Comparison of ENCODE assay signal across 8 cellular contexts in the genomic region with DNA sequence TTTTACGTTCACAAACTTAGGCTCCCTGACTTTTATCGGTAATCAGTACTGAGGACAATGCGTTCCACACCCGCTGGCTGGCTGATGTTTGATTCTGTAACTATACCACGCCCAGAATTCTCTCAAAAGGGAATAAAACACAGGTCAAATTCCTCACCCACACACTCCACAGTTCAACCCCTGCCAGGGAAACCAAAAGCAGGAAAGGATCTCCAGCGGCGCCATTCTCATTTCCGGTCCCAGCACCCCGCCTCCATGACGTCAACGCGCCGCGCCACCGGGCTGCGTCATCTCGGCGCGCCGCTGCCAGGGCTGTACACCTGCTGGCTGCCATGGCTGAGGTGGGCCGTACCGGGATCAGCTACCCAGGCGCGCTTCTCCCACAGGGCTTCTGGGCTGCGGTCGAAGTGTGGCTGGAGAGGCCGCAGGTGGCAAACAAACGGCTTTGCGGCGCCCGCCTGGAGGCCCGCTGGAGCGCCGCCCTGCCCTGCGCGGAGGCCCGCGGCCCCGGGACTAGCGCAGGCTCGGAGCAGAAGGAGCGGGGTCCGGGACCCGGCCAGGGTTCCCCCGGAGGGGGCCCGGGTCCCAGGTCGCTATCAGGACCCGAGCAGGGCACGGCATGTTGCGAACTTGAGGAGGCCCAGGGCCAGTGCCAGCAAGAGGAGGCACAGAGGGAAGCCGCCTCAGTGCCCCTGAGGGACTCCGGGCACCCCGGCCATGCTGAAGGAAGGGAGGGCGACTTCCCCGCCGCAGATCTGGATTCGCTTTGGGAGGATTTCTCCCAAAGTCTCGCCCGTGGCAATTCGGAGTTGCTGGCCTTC. TPM values are rescaled to one million over a fixed set of nuclear protein-coding genes. Genes with fewer than 3 reads are reported as not detected.
DNase-seq lines count a peak whose midpoint lies in the region; ATAC-seq and TF ChIP-seq lines count a peak whose summit lies in the region.

A gene (minus strand): TSS at position 233 of the 821 bp plus-strand sequence. CDS start 24,202 bp downstream, outside the sequence.
A gene with protein sequence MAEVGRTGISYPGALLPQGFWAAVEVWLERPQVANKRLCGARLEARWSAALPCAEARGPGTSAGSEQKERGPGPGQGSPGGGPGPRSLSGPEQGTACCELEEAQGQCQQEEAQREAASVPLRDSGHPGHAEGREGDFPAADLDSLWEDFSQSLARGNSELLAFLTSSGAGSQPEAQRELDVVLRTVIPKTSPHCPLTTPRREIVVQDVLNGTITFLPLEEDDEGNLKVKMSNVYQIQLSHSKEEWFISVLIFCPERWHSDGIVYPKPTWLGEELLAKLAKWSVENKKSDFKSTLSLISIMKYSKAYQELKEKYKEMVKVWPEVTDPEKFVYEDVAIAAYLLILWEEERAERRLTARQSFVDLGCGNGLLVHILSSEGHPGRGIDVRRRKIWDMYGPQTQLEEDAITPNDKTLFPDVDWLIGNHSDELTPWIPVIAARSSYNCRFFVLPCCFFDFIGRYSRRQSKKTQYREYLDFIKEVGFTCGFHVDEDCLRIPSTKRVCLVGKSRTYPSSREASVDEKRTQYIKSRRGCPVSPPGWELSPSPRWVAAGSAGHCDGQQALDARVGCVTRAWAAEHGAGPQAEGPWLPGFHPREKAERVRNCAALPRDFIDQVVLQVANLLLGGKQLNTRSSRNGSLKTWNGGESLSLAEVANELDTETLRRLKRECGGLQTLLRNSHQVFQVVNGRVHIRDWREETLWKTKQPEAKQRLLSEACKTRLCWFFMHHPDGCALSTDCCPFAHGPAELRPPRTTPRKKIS (plus strand): TSS at position 287 of the 821 bp plus-strand sequence. CDS start 46 bp downstream, at position 333.

- peaks cover 5% of the 10 kb centered on the region; the same call in 1 of the 2 replicates for H3K4me1 ChIP-seq in SJCRH30

- TF ChIP-seq CTCF in neural cell (IDR thresholded peaks at IDR 0.05; ENCODE audit: poor library complexity, severe bottlenecking): no peak

- DNase-seq in G401 (ENCODE audit: low spot score) (peak; percentile 89), H7 (peak; percentile 96), MG63 (peak; percentile 82), SJCRH30 (peak; percentile 89 to 95), activated gamma-delta T cell treated with Interleukin-2 at 50 U/mL for 16 hours (peak; percentile 93), fibroblast of the conjunctiva (ENCODE audit: low read depth) (peak; percentile 77)
- peak; percentile 95 to 97 for DNase-seq in stimulated activated naive CD8-positive, alpha-beta T cell treated with anti-CD3 and anti-CD28 coated beads, Interleukin-15, amount 100 ng/mL, for 72 hours

- H3K9ac ChIP-seq in neural cell (ENCODE audit: low read length): peak within 1 kb of the TSS; percentile 75

- no peaks in the 10 kb centered on the region for H3K9me3 Mint-ChIP-seq in stimulated activated naive CD8-positive, alpha-beta T cell treated with anti-CD3 and anti-CD28 coated beads, Interleukin-15, amount 100 ng/mL, for 72 hours

- peak; percentile 63 for TF ChIP-seq EP300 in neural cell (conservative IDR thresholded peaks at IDR 0.05; ENCODE audit: poor library complexity, severe bottlenecking)

- H3K4me3 ChIP-seq in H7 (ENCODE audit: insufficient read depth, low read depth, low read length) (peak within 1 kb of the TSS; percentile 90), MG63 (peak within 1 kb of the TSS; percentile 62), SJCRH30 (peak within 1 kb of the TSS; percentile 86), neural cell (ENCODE audit: low read length) (peak within 1 kb of the TSS; percentile 99)

- H3K9me3 ChIP-seq in MG63: no peaks in the 10 kb centered on the region
- no peaks in the 10 kb centered on the region for H3K9me3 ChIP-seq in SJCRH30 (replicated peaks)
- no peaks in the 10 kb centered on the region for H3K9me3 ChIP-seq in neural cell (ENCODE audit: low read length)

- no peaks in the 10 kb centered on the region for H4K20me1 ChIP-seq in neural cell (ENCODE audit: insufficient read depth)

- peaks cover 87% of the 10 kb centered on the region for H3K4me1 Mint-ChIP-seq in stimulated activated naive CD8-positive, alpha-beta T cell treated with anti-CD3 and anti-CD28 coated beads, Interleukin-15, amount 100 ng/mL, for 72 hours

- H3K4me3 Mint-ChIP-seq in stimulated activated naive CD8-positive, alpha-beta T cell treated with anti-CD3 and anti-CD28 coated beads, Interleukin-15, amount 100 ng/mL, for 72 hours: peak within 1 kb of the TSS; percentile 91 to 99

- no peaks in the 10 kb centered on the region for H3K36me3 ChIP-seq in H7 (replicated peaks; ENCODE audit: control insufficient read depth, insufficient read depth, low read length)
- H3K36me3 ChIP-seq in MG63: no peaks in the 10 kb centered on the region
- H3K36me3 ChIP-seq in SJCRH30: no peaks in the 10 kb centered on the region
- no peaks in the 10 kb centered on the region for H3K36me3 ChIP-seq in neural cell (ENCODE audit: insufficient read depth, low read length)

- H3K4me2 ChIP-seq in neural cell (ENCODE audit: low read length): peak within 1 kb of the TSS; percentile 89

- in situ Hi-C loops in G401 (cut with HindIII; ENCODE audit: low sequenced_read_pairs): no loop called here

- peak; percentile 96 for ATAC-seq in stimulated activated naive CD8-positive, alpha-beta T cell treated with anti-CD3 and anti-CD28 coated beads, Interleukin-15, amount 100 ng/mL, for 72 hours

- no peaks in the 10 kb centered on the region for H3K27me3 Mint-ChIP-seq in stimulated activated naive CD8-positive, alpha-beta T cell treated with anti-CD3 and anti-CD28 coated beads, Interleukin-15, amount 100 ng/mL, for 72 hours

- no peaks in the 10 kb centered on the region for H3K9me2 ChIP-seq in neural cell (ENCODE audit: insufficient read depth, low read length)

- peak within 1 kb of the TSS; percentile 67 for H3K27ac ChIP-seq in SJCRH30
- peak within 1 kb of the TSS; percentile 73 for H3K27ac ChIP-seq in neural cell (ENCODE audit: low read length)

- TF ChIP-seq RAD21 in neural cell (conservative IDR thresholded peaks at IDR 0.05): no peak

- H2AFZ ChIP-seq in neural cell (ENCODE audit: low read depth, low read length): peak within 1 kb of the TSS; percentile 82

- H3K27ac Mint-ChIP-seq in stimulated activated naive CD8-positive, alpha-beta T cell treated with anti-CD3 and anti-CD28 coated beads, Interleukin-15, amount 100 ng/mL, for 72 hours: peak within 1 kb of the TSS; percentile 99 to 100

- H3K27me3 ChIP-seq in H7 (ENCODE audit: control insufficient read depth, insufficient read depth, low read length) (no peaks in the 10 kb centered on the region), MG63 (no peaks in the 10 kb centered on the region), SJCRH30 (no peaks in the 10 kb centered on the region), neural cell (ENCODE audit: insufficient read depth, low read depth, low read length) (no peaks in the 10 kb centered on the region)

- H3K79me2 ChIP-seq in neural cell (replicated peaks; ENCODE audit: insufficient read depth, low read length): peaks cover 32% of the 10 kb centered on the region

- no peaks in the 10 kb centered on the region for H3F3A ChIP-seq in neural cell (ENCODE audit: insufficient read depth, low read length, poor library complexity, severe bottlenecking)

TF ChIP-seq in neural cell, 6 proteins besides CTCF, POLR2A, EP300 and RAD21:
- no peak for TF ChIP-seq EZH2 (IDR thresholded peaks at IDR 0.05; ENCODE audit: borderline replicate concordance, insufficient read depth, low read length, poor library complexity, severe bottlenecking)
- TF ChIP-seq POLR2AphosphoS5 (IDR thresholded peaks at IDR 0.05): peak; percentile 90
- peak; percentile 55 for TF ChIP-seq TAF1 (IDR thresholded peaks at IDR 0.05; ENCODE audit: low read depth)
- peak; percentile 42 for TF ChIP-seq SMC3 (conservative IDR thresholded peaks at IDR 0.05; ENCODE audit: poor library complexity)
- TF ChIP-seq, protein P1, sequence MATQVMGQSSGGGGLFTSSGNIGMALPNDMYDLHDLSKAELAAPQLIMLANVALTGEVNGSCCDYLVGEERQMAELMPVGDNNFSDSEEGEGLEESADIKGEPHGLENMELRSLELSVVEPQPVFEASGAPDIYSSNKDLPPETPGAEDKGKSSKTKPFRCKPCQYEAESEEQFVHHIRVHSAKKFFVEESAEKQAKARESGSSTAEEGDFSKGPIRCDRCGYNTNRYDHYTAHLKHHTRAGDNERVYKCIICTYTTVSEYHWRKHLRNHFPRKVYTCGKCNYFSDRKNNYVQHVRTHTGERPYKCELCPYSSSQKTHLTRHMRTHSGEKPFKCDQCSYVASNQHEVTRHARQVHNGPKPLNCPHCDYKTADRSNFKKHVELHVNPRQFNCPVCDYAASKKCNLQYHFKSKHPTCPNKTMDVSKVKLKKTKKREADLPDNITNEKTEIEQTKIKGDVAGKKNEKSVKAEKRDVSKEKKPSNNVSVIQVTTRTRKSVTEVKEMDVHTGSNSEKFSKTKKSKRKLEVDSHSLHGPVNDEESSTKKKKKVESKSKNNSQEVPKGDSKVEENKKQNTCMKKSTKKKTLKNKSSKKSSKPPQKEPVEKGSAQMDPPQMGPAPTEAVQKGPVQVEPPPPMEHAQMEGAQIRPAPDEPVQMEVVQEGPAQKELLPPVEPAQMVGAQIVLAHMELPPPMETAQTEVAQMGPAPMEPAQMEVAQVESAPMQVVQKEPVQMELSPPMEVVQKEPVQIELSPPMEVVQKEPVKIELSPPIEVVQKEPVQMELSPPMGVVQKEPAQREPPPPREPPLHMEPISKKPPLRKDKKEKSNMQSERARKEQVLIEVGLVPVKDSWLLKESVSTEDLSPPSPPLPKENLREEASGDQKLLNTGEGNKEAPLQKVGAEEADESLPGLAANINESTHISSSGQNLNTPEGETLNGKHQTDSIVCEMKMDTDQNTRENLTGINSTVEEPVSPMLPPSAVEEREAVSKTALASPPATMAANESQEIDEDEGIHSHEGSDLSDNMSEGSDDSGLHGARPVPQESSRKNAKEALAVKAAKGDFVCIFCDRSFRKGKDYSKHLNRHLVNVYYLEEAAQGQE (IDR thresholded peaks at IDR 0.05; ENCODE audit: borderline replicate concordance): peak; percentile 64
- peak; percentile 99 for TF ChIP-seq MXI1 (conservative IDR thresholded peaks at IDR 0.05; ENCODE audit: poor library complexity, severe bottlenecking)

RNA-seq across cellular contexts. Expression of the first gene that starts in this region (rescaled TPM):
- total RNA-seq in G401 (2014; rRNA removed; shearing (Covaris generic)): 41.8 and 46.7 TPM in 2 replicates
- total RNA-seq in H7 (2014; rRNA removed; shearing (Covaris generic)): 24.4 and 40.8 TPM in 2 replicates
- 20.3 and 33.2 TPM in 2 replicates for total RNA-seq in MG63 (2014; rRNA removed; shearing (Covaris generic); ENCODE audit: low replicate concordance)
- 20.0 and 21.4 TPM in 2 replicates for total RNA-seq in SJCRH30 (2014; rRNA removed; shearing (Covaris generic))
- 13.2 and 14.6 TPM in 2 replicates for polyA plus RNA-seq in neural cell
- 53.1 and 55.3 TPM in 2 replicates for polyA minus RNA-seq in neural cell

RNA-seq across cellular contexts. Expression of the second gene that starts in this region (rescaled TPM):
- total RNA-seq in G401 (2014; rRNA removed; shearing (Covaris generic)): 15.9 and 24.9 TPM in 2 replicates
- total RNA-seq in H7 (2014; rRNA removed; shearing (Covaris generic)): 35.5 and 42.2 TPM in 2 replicates
- total RNA-seq in MG63 (2014; rRNA removed; shearing (Covaris generic); ENCODE audit: low replicate concordance): 3.2 and 13.4 TPM in 2 replicates
- 13.5 and 14.3 TPM in 2 replicates for total RNA-seq in SJCRH30 (2014; rRNA removed; shearing (Covaris generic))
- polyA plus RNA-seq in neural cell: 20.6 and 21.8 TPM in 2 replicates
- 35.8 and 42.6 TPM in 2 replicates for polyA minus RNA-seq in neural cell

Comparison
In these comparisons a context has a peak if more than half of its experiments do, and no peak if none do; other contexts are left out.
1. Peak in every context shown above with its lines: DNase-seq, ATAC-seq, H3K4me3 ChIP-seq and H3K27ac ChIP-seq.